Comparison of ENCODE assay signal across 8 cellular contexts in genomic region chr5:139293199-139293503, GRCh38. TPM values are rescaled to one million over a fixed set of nuclear protein-coding genes. Genes with fewer than 3 reads are reported as not detected.
DNase-seq lines count a peak whose midpoint lies in the region; ATAC-seq and TF ChIP-seq lines count a peak whose summit lies in the region.

No MANE protein-coding gene starts in this region.

- H3F3A ChIP-seq in PC-3 (ENCODE audit: low read length, unreplicated experiment): no peaks in the 10 kb centered on the region

- H3K36me3 ChIP-seq in DND-41 (ENCODE audit: insufficient read depth, low read length) (peaks cover 14% of the 10 kb centered on the region), PC-3 (ENCODE audit: low read depth, low read length) (no peaks in the 10 kb centered on the region), ovary (no peaks in the 10 kb centered on the region)

- peak overlapping the region; percentile 91 for H2AFZ ChIP-seq in DND-41 (ENCODE audit: low read depth, low read length)
- peak overlapping the region; percentile 86 for H2AFZ ChIP-seq in PC-3 (ENCODE audit: low read length)

- no peaks in the 10 kb centered on the region for H3K9me3 ChIP-seq in DND-41 (ENCODE audit: insufficient read depth, low read length, severe bottlenecking)
- no peaks in the 10 kb centered on the region for H3K9me3 ChIP-seq in PC-3 (ENCODE audit: low read length)
- no peaks in the 10 kb centered on the region for H3K9me3 ChIP-seq in ovary

- POLR2A ChIA-PET in PC-3 (lab: Charles Lee; ENCODE audit: unreplicated experiment): interaction anchor here (0.5 to 1.0 kb wide), 7 partner anchors 11 to 714 kb away, joined by 3 to 17 read pairs (median 10); no protein-coding TSS in a partner anchor

- H3K9me2 ChIP-seq in PC-3 (replicated peaks; ENCODE audit: low read length): no peaks in the 10 kb centered on the region

- TF ChIP-seq EP300 in ovary (IDR thresholded peaks at IDR 0.05): no peak

- peak overlapping the region; percentile 66 for H3K4me2 ChIP-seq in DND-41 (ENCODE audit: insufficient read depth, low read length)
- H3K4me2 ChIP-seq in PC-3 (ENCODE audit: low read length): peak overlapping the region; percentile 77

- H3K4me1 ChIP-seq in DND-41 (ENCODE audit: insufficient read depth, low read length): peaks cover 39% of the 10 kb centered on the region
- H3K4me1 ChIP-seq in PC-3 (ENCODE audit: insufficient read depth, low read length): peaks cover 21% of the 10 kb centered on the region; the same call in 1 of the 2 replicates
- peaks cover 9% of the 10 kb centered on the region for H3K4me1 ChIP-seq in ovary (ENCODE audit: insufficient read depth)

- H3K4me3 ChIP-seq in DND-41 (ENCODE audit: low read depth in 1 of 2, low read length in 2 of 2) (peak overlapping the region; percentile 81 to 93; a peak in 3 of 4 replicates), PC-3 (ENCODE audit: low read length) (peak overlapping the region; percentile 97), epithelial cell of esophagus (ENCODE audit: low read length) (peak overlapping the region; percentile 97), ovary (peak overlapping the region; percentile 95)

- no peak for DNase-seq in DND-41
- no peak for DNase-seq in PC-3
- DNase-seq in epithelial cell of esophagus (ENCODE audit: low read depth): no peak
- peak in 1 of 5 donors; percentile 38 for DNase-seq in ovary
- no peak for DNase-seq in NCI-H2029 (lab: John Stamatoyannopoulos, UW)
- DNase-seq in GM19240 (ENCODE audit: insufficient read length, low spot score): no peak

- H3K27me3 ChIP-seq in DND-41 (ENCODE audit: insufficient read depth, low read length, poor library complexity) (no peaks in the 10 kb centered on the region), PC-3 (ENCODE audit: low read length) (no peaks in the 10 kb centered on the region), ovary (no peaks in the 10 kb centered on the region)

- H3K9ac ChIP-seq in DND-41 (ENCODE audit: low read depth, low read length) (peak overlapping the region; percentile 100), PC-3 (ENCODE audit: low read length) (peak overlapping the region; percentile 100; the same call in 1 of the 2 replicates)

- 25 to 29% (median 29%) methylated on average over 11 of the region's 11 CpGs for WGBS in ovary, 3 donors

- TF ChIP-seq POLR2A in ovary (IDR thresholded peaks at IDR 0.05): no peak

- ATAC-seq in DND-41 (ENCODE audit: insufficient read depth, low read depth) (no peak), PC-3 (no peak), GM18517 (IDR thresholded peaks at IDR 0.05; ENCODE audit: unreplicated experiment) (no peak), HG02610 (IDR thresholded peaks at IDR 0.05; ENCODE audit: unreplicated experiment) (no peak)

- H3K27ac ChIP-seq in DND-41 (ENCODE audit: low read length) (peak overlapping the region; percentile 99), PC-3 (ENCODE audit: low read length) (no peak overlapping the region; the same call in 1 of the 2 replicates), ovary (peak overlapping the region; percentile 95 to 100)

- TF ChIP-seq CTCF in DND-41 (IDR thresholded peaks at IDR 0.05; ENCODE audit: borderline replicate concordance, extremely low read depth, low read length, poor library complexity, severe bottlenecking): no peak
- TF ChIP-seq CTCF in PC-3 (conservative IDR thresholded peaks at IDR 0.05; ENCODE audit: low read depth, low read length): no peak
- no peak for TF ChIP-seq CTCF in epithelial cell of esophagus (IDR thresholded peaks at IDR 0.05; ENCODE audit: insufficient read depth, low read depth, low read length, missing control alignments)
- TF ChIP-seq CTCF in ovary (IDR thresholded peaks at IDR 0.05): no peak

- CTCF ChIA-PET in PC-3 (lab: Charles Lee): interaction anchor here (0.6 kb wide), 1 partner anchor 49 kb away, joined by 3 read pairs; the partner anchor contains the start of gene PAIP2

- H4K20me1 ChIP-seq in DND-41 (ENCODE audit: insufficient read depth, low read length) (peaks cover 39% of the 10 kb centered on the region), PC-3 (ENCODE audit: low read length) (peaks cover 38% of the 10 kb centered on the region)

- BruUV-seq in PC-3 (replicated peaks; lab: Mats Ljungman, UMichigan): no TSS peak

- intact Hi-C loops in PC-3 (cut with micrococcal nuclease) (loop anchor here (2.0 kb wide), 1 partner anchor 48 kb away; the partner anchor contains the start of gene PAIP2), ovary (cut with DNase I) (loop anchor here in 1 of 4 donors (5.0 kb wide), 1 partner anchor 49 kb away; the partner anchor contains the start of gene PAIP2)

- H3K79me2 ChIP-seq in DND-41 (ENCODE audit: insufficient read depth, low read length) (peaks cover 59% of the 10 kb centered on the region), PC-3 (ENCODE audit: low read length) (peaks cover 52% of the 10 kb centered on the region)

RNA-seq across cellular contexts. Expression of gene MATR3, which starts 0.4 kb away (rescaled TPM):
- 139 and 162 TPM in 2 replicates for total RNA-seq in PC-3 (2014; rRNA removed)
- total RNA-seq in ovary: 100 to 1,000 TPM; 184 to 297 (median 227) TPM
- polyA plus RNA-seq in ovary: 100 to 1,000 TPM; 174 to 222 TPM

RNA-seq across cellular contexts. Expression of gene PAIP2, which starts 48.5 kb away (rescaled TPM):
- 35.1 and 39.3 TPM in 2 replicates for total RNA-seq in PC-3 (2014; rRNA removed)
- 100 to 1,000 TPM in 4 of 7 donors, 10 to 100 TPM in 3; 68.4 to 113 (median 100) TPM for total RNA-seq in ovary
- 100 to 1,000 TPM; 111 to 142 TPM for polyA plus RNA-seq in ovary
